Comparison of ENCODE assay signal across 1 cellular context in the genomic region with DNA sequence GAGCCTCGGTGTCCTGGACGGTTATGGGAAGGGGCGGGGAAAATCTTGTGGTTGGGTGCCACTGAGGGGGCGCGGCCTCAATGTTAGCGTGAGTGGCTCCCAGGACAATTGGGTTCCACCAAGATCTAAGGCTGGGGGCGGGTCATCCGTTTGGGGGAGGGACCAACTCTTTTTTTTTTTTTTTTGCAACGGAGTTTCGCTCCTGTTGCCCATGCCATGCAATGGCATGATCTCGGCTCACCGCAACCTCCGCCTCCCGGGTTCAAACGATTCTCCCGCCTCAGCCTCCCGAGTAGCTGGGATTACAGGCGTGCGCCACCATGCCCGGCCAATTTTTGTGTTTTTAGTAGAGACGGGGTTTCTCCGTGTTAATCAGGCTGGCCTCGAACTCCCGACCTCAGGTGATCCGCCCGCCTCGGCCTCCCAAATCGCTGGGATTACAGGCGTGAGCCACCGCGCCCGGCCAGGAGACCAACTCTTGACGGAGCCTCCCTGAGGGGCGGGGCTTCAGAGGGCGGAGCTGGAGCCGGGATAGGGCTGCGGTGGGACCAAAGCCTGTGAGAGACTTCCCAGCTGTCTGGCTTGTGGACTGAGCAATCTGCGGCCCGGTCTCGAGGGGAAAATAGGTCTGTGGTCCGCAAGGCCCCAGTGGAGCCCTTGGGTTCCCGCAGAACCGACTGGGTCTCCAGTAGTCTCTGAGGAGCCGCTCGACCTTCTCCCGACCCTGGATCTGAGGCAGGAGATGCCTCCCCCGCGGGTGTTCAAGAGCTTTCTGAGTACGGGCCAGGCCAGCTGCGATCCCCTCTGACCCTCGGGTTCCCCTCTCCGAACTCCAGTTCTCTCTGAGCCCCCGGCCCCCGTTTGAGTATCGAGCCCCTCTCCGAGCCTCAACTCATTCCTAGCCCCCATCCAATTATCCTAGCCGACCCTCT.
TF ChIP-seq lines count a peak whose summit lies in the region.

No MANE protein-coding gene starts in this region.

TF ChIP-seq in HEK293, 187 proteins besides CTCF, POLR2A, EP300 and RAD21 (continued from another document and continues in another):
- 0 out of 2 replicates have a peak, but pooled peaks have one; percentile 5 for TF ChIP-seq ZNF664 (tag by site-specific recombination; IDR thresholded peaks at IDR 0.05)
- TF ChIP-seq ZNF2 (tag by site-specific recombination; IDR thresholded peaks at IDR 0.05), result peak; percentile 87; the same call in 1 of the 2 replicates
- peak; percentile 54; the same call in 1 of the 2 replicates for TF ChIP-seq KLF16 (tag by site-specific recombination; IDR thresholded peaks at IDR 0.05)
- TF ChIP-seq ZNF791 (tag by site-specific recombination; IDR thresholded peaks at IDR 0.05), result no peak
- no peak for TF ChIP-seq ZNF529 (tag by site-specific recombination; IDR thresholded peaks at IDR 0.05; ENCODE audit: insufficient replicate concordance)
- TF ChIP-seq, protein P1, sequence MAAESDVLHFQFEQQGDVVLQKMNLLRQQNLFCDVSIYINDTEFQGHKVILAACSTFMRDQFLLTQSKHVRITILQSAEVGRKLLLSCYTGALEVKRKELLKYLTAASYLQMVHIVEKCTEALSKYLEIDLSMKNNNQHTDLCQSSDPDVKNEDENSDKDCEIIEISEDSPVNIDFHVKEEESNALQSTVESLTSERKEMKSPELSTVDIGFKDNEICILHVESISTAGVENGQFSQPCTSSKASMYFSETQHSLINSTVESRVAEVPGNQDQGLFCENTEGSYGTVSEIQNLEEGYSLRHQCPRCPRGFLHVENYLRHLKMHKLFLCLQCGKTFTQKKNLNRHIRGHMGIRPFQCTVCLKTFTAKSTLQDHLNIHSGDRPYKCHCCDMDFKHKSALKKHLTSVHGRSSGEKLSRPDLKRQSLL (tag by site-specific recombination; IDR thresholded peaks at IDR 0.05), result peak; percentile 65; the same call in 1 of the 2 replicates
- TF ChIP-seq BCL11B (tag by site-specific recombination; IDR thresholded peaks at IDR 0.05; ENCODE audit: low read depth), result 0 out of 2 replicates have a peak, but pooled peaks have one; percentile 8
- TF ChIP-seq, protein P2, sequence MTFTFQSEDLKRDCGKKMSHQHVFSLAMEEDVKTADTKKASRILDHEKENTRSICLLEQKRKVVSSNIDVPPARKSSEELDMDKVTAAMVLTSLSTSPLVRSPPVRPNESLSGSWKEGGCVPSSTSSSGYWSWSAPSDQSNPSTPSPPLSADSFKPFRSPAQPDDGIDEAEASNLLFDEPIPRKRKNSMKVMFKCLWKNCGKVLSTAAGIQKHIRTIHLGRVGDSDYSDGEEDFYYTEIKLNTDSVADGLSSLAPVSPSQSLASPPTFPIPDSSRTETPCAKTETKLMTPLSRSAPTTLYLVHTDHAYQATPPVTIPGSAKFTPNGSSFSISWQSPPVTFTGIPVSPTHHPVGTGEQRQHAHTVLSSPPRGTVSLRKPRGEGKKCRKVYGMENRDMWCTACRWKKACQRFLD (tag by site-specific recombination; IDR thresholded peaks at IDR 0.05), result no peak
- TF ChIP-seq, protein P3, sequence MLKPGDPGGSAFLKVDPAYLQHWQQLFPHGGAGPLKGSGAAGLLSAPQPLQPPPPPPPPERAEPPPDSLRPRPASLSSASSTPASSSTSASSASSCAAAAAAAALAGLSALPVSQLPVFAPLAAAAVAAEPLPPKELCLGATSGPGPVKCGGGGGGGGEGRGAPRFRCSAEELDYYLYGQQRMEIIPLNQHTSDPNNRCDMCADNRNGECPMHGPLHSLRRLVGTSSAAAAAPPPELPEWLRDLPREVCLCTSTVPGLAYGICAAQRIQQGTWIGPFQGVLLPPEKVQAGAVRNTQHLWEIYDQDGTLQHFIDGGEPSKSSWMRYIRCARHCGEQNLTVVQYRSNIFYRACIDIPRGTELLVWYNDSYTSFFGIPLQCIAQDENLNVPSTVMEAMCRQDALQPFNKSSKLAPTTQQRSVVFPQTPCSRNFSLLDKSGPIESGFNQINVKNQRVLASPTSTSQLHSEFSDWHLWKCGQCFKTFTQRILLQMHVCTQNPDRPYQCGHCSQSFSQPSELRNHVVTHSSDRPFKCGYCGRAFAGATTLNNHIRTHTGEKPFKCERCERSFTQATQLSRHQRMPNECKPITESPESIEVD (tag by site-specific recombination; IDR thresholded peaks at IDR 0.05), result no peak
- TF ChIP-seq, protein P4, sequence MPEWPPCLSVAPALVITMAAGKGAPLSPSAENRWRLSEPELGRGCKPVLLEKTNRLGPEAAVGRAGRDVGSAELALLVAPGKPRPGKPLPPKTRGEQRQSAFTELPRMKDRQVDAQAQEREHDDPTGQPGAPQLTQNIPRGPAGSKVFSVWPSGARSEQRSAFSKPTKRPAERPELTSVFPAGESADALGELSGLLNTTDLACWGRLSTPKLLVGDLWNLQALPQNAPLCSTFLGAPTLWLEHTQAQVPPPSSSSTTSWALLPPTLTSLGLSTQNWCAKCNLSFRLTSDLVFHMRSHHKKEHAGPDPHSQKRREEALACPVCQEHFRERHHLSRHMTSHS (tag by site-specific recombination; IDR thresholded peaks at IDR 0.05), result no peak
- TF ChIP-seq, protein P5, sequence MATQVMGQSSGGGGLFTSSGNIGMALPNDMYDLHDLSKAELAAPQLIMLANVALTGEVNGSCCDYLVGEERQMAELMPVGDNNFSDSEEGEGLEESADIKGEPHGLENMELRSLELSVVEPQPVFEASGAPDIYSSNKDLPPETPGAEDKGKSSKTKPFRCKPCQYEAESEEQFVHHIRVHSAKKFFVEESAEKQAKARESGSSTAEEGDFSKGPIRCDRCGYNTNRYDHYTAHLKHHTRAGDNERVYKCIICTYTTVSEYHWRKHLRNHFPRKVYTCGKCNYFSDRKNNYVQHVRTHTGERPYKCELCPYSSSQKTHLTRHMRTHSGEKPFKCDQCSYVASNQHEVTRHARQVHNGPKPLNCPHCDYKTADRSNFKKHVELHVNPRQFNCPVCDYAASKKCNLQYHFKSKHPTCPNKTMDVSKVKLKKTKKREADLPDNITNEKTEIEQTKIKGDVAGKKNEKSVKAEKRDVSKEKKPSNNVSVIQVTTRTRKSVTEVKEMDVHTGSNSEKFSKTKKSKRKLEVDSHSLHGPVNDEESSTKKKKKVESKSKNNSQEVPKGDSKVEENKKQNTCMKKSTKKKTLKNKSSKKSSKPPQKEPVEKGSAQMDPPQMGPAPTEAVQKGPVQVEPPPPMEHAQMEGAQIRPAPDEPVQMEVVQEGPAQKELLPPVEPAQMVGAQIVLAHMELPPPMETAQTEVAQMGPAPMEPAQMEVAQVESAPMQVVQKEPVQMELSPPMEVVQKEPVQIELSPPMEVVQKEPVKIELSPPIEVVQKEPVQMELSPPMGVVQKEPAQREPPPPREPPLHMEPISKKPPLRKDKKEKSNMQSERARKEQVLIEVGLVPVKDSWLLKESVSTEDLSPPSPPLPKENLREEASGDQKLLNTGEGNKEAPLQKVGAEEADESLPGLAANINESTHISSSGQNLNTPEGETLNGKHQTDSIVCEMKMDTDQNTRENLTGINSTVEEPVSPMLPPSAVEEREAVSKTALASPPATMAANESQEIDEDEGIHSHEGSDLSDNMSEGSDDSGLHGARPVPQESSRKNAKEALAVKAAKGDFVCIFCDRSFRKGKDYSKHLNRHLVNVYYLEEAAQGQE (tag by site-specific recombination; IDR thresholded peaks at IDR 0.05), result peak; percentile 14; the same call in 1 of the 2 replicates
- TF ChIP-seq ZNF549 (tag by site-specific recombination; IDR thresholded peaks at IDR 0.05), result no peak
- TF ChIP-seq, protein P6, sequence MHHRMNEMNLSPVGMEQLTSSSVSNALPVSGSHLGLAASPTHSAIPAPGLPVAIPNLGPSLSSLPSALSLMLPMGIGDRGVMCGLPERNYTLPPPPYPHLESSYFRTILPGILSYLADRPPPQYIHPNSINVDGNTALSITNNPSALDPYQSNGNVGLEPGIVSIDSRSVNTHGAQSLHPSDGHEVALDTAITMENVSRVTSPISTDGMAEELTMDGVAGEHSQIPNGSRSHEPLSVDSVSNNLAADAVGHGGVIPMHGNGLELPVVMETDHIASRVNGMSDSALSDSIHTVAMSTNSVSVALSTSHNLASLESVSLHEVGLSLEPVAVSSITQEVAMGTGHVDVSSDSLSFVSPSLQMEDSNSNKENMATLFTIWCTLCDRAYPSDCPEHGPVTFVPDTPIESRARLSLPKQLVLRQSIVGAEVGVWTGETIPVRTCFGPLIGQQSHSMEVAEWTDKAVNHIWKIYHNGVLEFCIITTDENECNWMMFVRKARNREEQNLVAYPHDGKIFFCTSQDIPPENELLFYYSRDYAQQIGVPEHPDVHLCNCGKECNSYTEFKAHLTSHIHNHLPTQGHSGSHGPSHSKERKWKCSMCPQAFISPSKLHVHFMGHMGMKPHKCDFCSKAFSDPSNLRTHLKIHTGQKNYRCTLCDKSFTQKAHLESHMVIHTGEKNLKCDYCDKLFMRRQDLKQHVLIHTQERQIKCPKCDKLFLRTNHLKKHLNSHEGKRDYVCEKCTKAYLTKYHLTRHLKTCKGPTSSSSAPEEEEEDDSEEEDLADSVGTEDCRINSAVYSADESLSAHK (tag by site-specific recombination; IDR thresholded peaks at IDR 0.05), result peak; percentile 40; the same call in 1 of the 2 replicates
- TF ChIP-seq ZNF174 (tag by site-specific recombination; IDR thresholded peaks at IDR 0.05), result no peak
- TF ChIP-seq ZFP69B (tag by site-specific recombination; IDR thresholded peaks at IDR 0.05), result peak; percentile 73; the same call in 1 of the 2 replicates
- no peak for TF ChIP-seq ZNF677 (tag by site-specific recombination; IDR thresholded peaks at IDR 0.05)
- TF ChIP-seq BCL11A (tag by site-specific recombination; IDR thresholded peaks at IDR 0.05; ENCODE audit: low read depth), result peak; percentile 76; the same call in 1 of the 2 replicates
- TF ChIP-seq ZNF629 (tag by site-specific recombination; IDR thresholded peaks at IDR 0.05), result peak; percentile 70
- peak; percentile 93; the same call in 1 of the 2 replicates for TF ChIP-seq SP2 (tag by site-specific recombination; IDR thresholded peaks at IDR 0.05)
- TF ChIP-seq, protein P7, sequence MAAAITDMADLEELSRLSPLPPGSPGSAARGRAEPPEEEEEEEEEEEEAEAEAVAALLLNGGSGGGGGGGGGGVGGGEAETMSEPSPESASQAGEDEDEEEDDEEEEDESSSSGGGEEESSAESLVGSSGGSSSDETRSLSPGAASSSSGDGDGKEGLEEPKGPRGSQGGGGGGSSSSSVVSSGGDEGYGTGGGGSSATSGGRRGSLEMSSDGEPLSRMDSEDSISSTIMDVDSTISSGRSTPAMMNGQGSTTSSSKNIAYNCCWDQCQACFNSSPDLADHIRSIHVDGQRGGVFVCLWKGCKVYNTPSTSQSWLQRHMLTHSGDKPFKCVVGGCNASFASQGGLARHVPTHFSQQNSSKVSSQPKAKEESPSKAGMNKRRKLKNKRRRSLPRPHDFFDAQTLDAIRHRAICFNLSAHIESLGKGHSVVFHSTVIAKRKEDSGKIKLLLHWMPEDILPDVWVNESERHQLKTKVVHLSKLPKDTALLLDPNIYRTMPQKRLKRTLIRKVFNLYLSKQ (tag by site-specific recombination; IDR thresholded peaks at IDR 0.05; ENCODE audit: borderline replicate concordance), result no peak
- TF ChIP-seq ZNF221 (tag by site-specific recombination; IDR thresholded peaks at IDR 0.05; ENCODE audit: borderline replicate concordance), result no peak
- no peak for TF ChIP-seq ZNF747 (tag by site-specific recombination; IDR thresholded peaks at IDR 0.05)
- TF ChIP-seq, protein P8, sequence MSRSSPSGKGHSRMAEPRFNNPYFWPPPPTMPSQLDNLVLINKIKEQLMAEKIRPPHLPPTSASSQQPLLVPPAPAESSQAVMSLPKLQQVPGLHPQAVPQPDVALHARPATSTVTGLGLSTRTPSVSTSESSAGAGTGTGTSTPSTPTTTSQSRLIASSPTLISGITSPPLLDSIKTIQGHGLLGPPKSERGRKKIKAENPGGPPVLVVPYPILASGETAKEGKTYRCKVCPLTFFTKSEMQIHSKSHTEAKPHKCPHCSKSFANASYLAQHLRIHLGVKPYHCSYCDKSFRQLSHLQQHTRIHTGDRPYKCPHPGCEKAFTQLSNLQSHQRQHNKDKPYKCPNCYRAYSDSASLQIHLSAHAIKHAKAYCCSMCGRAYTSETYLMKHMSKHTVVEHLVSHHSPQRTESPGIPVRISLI (tag by site-specific recombination; IDR thresholded peaks at IDR 0.05), result peak; percentile 98
- TF ChIP-seq ZNF202 (tag by site-specific recombination; IDR thresholded peaks at IDR 0.05; ENCODE audit: borderline replicate concordance), result no peak
- TF ChIP-seq, protein P9, sequence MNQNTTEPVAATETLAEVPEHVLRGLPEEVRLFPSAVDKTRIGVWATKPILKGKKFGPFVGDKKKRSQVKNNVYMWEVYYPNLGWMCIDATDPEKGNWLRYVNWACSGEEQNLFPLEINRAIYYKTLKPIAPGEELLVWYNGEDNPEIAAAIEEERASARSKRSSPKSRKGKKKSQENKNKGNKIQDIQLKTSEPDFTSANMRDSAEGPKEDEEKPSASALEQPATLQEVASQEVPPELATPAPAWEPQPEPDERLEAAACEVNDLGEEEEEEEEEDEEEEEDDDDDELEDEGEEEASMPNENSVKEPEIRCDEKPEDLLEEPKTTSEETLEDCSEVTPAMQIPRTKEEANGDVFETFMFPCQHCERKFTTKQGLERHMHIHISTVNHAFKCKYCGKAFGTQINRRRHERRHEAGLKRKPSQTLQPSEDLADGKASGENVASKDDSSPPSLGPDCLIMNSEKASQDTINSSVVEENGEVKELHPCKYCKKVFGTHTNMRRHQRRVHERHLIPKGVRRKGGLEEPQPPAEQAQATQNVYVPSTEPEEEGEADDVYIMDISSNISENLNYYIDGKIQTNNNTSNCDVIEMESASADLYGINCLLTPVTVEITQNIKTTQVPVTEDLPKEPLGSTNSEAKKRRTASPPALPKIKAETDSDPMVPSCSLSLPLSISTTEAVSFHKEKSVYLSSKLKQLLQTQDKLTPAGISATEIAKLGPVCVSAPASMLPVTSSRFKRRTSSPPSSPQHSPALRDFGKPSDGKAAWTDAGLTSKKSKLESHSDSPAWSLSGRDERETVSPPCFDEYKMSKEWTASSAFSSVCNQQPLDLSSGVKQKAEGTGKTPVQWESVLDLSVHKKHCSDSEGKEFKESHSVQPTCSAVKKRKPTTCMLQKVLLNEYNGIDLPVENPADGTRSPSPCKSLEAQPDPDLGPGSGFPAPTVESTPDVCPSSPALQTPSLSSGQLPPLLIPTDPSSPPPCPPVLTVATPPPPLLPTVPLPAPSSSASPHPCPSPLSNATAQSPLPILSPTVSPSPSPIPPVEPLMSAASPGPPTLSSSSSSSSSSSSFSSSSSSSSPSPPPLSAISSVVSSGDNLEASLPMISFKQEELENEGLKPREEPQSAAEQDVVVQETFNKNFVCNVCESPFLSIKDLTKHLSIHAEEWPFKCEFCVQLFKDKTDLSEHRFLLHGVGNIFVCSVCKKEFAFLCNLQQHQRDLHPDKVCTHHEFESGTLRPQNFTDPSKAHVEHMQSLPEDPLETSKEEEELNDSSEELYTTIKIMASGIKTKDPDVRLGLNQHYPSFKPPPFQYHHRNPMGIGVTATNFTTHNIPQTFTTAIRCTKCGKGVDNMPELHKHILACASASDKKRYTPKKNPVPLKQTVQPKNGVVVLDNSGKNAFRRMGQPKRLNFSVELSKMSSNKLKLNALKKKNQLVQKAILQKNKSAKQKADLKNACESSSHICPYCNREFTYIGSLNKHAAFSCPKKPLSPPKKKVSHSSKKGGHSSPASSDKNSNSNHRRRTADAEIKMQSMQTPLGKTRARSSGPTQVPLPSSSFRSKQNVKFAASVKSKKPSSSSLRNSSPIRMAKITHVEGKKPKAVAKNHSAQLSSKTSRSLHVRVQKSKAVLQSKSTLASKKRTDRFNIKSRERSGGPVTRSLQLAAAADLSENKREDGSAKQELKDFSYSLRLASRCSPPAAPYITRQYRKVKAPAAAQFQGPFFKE (tag by site-specific recombination; IDR thresholded peaks at IDR 0.05; ENCODE audit: borderline replicate concordance), result no peak
- peak; percentile 90 for TF ChIP-seq SCRT1 (tag by site-specific recombination; IDR thresholded peaks at IDR 0.05; ENCODE audit: borderline replicate concordance)
